9 cellular contexts compared by ENCODE assay signal in the genomic region with DNA sequence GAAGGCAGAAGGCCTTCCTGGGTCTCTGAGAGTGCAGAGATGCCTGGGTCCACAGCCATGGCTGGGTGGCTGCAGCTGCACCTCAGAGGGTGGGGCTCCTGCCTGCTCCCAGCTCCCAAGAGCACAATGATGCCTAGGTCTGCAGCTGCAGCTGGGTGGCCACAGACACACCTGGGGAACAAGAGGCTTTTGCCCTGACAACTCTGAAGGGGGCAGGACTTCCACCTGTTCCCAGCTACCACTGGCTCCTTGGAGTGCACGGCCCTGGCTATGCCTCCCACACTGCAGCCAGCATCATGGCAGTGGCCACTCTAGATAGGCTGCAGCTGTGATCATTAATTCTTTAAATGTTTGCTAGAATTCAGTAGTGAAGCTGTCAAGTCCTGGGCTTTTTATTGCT.
"Had no signal": no experiment of that assay in that cellular context is flagged by ENCODE, and none has a peak within 500 bp of the region (broad histone marks: within the 10 kb centered on the region; RNA-seq: fewer than 3 reads in every experiment).

No MANE protein-coding gene starts in this region.

- FAIRE-seq: HTR-8/SVneo, K562 had no signal

- ATAC-seq: HCT116, K562 had no signal

- H3K4me3 Mint-ChIP-seq: HFFc6 had no signal

- H2AFZ ChIP-seq: GM23248 had no signal

- H3K27ac Mint-ChIP-seq: HFFc6 had no signal

- H3K9ac ChIP-seq: GM23248 had no signal

- H3K27ac ChIP-seq: GM23248 had no signal

- DNase-seq: GM23248, GOT3, H7, HFFc6, IMR-90, KG1 had no signal
